25 cellular contexts compared by ENCODE assay signal in genomic region chr2:69007169-69007568, GRCh38. TPM values are rescaled to one million over a fixed set of nuclear protein-coding genes. Genes with fewer than 3 reads are reported as not detected.
"Had no signal": no experiment of that assay in that cellular context is flagged by ENCODE, and none has a peak within 500 bp of the region (broad histone marks: within the 10 kb centered on the region; RNA-seq: fewer than 3 reads in every experiment).

No MANE protein-coding gene starts in this region.

- DNase-seq: cerebellar nuclear complex; dorsolateral prefrontal cortex; effector CD8-positive, alpha-beta T cell; foreskin keratinocyte; kidney; left colon; mammary epithelial cell; naive thymus-derived CD4-positive, alpha-beta T cell; nephron progenitor cell; sigmoid colon; stimulated activated CD4-positive, alpha-beta T cell treated with anti-CD3 and anti-CD28 coated beads, Interleukin-2, amount 100 ng/mL, for 24 hours; stimulated activated CD4-positive, alpha-beta T cell treated with anti-CD3 and anti-CD28 coated beads, Interleukin-4, amount 100 ng/mL, for 4 hours; stimulated activated naive B cell treated with anti-CD40 and anti-IgM and Interleukin-4, amounts not matched to agents 10 μg/mL and 1 μg/mL and 100 μg/mL, for 72 hours; stomach had no signal

- H3K4me1 ChIP-seq: parathyroid adenoma, prostate gland had no signal

- H3K27me3 ChIP-seq: dorsolateral prefrontal cortex, foreskin keratinocyte, hepatocyte, sigmoid colon, stomach had no signal

- H3K4me3 ChIP-seq: dorsolateral prefrontal cortex, hepatocyte, prostate gland, sigmoid colon, skin epidermis, stomach had no signal

- H3K4me3 Mint-ChIP-seq: naive thymus-derived CD4-positive, alpha-beta T cell; nephron progenitor cell; stimulated activated naive B cell treated with anti-CD40 and anti-IgM and Interleukin-4, amounts not matched to agents 10 μg/mL and 1 μg/mL and 100 μg/mL, for 72 hours had no signal

- H3K79me2 ChIP-seq: hepatocyte, parathyroid adenoma had no signal

- H3K4me1 Mint-ChIP-seq: naive thymus-derived CD4-positive, alpha-beta T cell had no signal

- H3K36me3 ChIP-seq: prostate gland, sigmoid colon, stomach had no signal

- H3K36me3 Mint-ChIP-seq: stimulated activated naive B cell treated with anti-CD40 and anti-IgM and Interleukin-4, amounts not matched to agents 10 μg/mL and 1 μg/mL and 100 μg/mL, for 72 hours had no signal

- H2AFZ ChIP-seq: hepatocyte, parathyroid adenoma had no signal

- H3K27ac Mint-ChIP-seq: naive thymus-derived CD4-positive, alpha-beta T cell; nephron progenitor cell; stimulated activated naive B cell treated with anti-CD40 and anti-IgM and Interleukin-4, amounts not matched to agents 10 μg/mL and 1 μg/mL and 100 μg/mL, for 72 hours had no signal

- H3K27ac ChIP-seq: dorsolateral prefrontal cortex, foreskin keratinocyte, hepatocyte, parathyroid adenoma, prostate gland, sigmoid colon, skin epidermis, stomach had no signal

RNA-seq across cellular contexts. Expression of gene ANTXR1, which starts 5.8 kb away (rescaled TPM):
- total RNA-seq: naive thymus-derived CD4-positive, alpha-beta T cell had no signal

RNA-seq across cellular contexts. Expression of gene GKN1, which starts 32.7 kb away (rescaled TPM):
- total RNA-seq: dorsolateral prefrontal cortex; esophagus mucosa; foreskin keratinocyte; kidney; left colon; lower leg skin; mammary epithelial cell; mesenteric fat pad; naive thymus-derived CD4-positive, alpha-beta T cell; omental fat pad; prostate gland; renal cortical epithelial cell; sigmoid colon; urinary bladder had no signal

RNA-seq across cellular contexts. Expression of gene GKN2, which starts 54.5 kb away (rescaled TPM):
- total RNA-seq: dorsolateral prefrontal cortex; esophagus mucosa; foreskin keratinocyte; hepatocyte; kidney; lower leg skin; mammary epithelial cell; mesenteric fat pad; mononuclear cell; naive thymus-derived CD4-positive, alpha-beta T cell; omental fat pad; prostate gland; renal cortical epithelial cell; sigmoid colon; urinary bladder had no signal
